ENCODE assay signal across 9 cellular contexts in genomic region chr18:37484893-37485834, GRCh38.
A peak's percentile ranks its signal among the peaks of the same experiment; 100 is the strongest.
DNase-seq lines count a peak whose midpoint lies in the region; ATAC-seq and TF ChIP-seq lines count a peak whose summit lies in the region.
"Had no signal": no experiment of that assay in that cellular context is flagged by ENCODE, and none has a peak within 500 bp of the region (broad histone marks: within the 10 kb centered on the region; RNA-seq: fewer than 3 reads in every experiment).

No MANE protein-coding gene starts in this region.

- peak overlapping the region; percentile 21 for H3K4me3 ChIP-seq in NT2/D1 (ENCODE audit: insufficient read length, low read depth)

- ATAC-seq in left cardiac atrium = peak in 1 of 2 donors; percentile 67
- no peak for ATAC-seq in SK-N-SH treated with all-trans-retinoic acid at 6 μM for 48 hours
- ATAC-seq in GM18511 (IDR thresholded peaks at IDR 0.05; ENCODE audit: unreplicated experiment) = no peak
- ATAC-seq: naive thymus-derived CD4-positive, alpha-beta T cell had no signal

- intact Hi-C loops in left cardiac atrium (cut with DNase I) = loop anchor here in 1 of 2 donors (10.0 kb wide), 1 partner anchor 100 kb away; no protein-coding TSS in a partner anchor

- no peaks in the 10 kb centered on the region for H3K36me3 ChIP-seq in NT2/D1 (ENCODE audit: insufficient read depth, insufficient read length, low read length)

- peaks cover 49% of the 10 kb centered on the region for H3K27me3 ChIP-seq in NT2/D1 (ENCODE audit: insufficient read depth, insufficient read length)

- H3K4me1 ChIP-seq in NT2/D1 (ENCODE audit: insufficient read depth, insufficient read length) = peaks cover 14% of the 10 kb centered on the region

- peak overlapping the region; percentile 50 for H3K9ac ChIP-seq in NT2/D1 (ENCODE audit: insufficient read length, low read depth)

- H3K9me3 ChIP-seq in NT2/D1 (ENCODE audit: insufficient read depth, low read length) = no peaks in the 10 kb centered on the region

- DNase-seq in activated T-cell treated with anti-CD3 and anti-CD28 coated beads for 48 hours (ENCODE audit: low read depth) = peak; percentile 38
- DNase-seq in activated T-cell treated with anti-CD3 and anti-CD28 coated beads for 4 hours = no peak
- peak; percentile 36 for DNase-seq in NT2/D1 (ENCODE audit: low read depth, low spot score)
- DNase-seq in left cardiac atrium = peak; percentile 36
- peak; percentile 4 for DNase-seq in stimulated activated CD4-positive, alpha-beta T cell treated with anti-CD3 and anti-CD28 coated beads, Interleukin-4, amount 100 ng/mL, for 1 hour
- DNase-seq in NK-92 treated with Interleukin-12 subunit alpha and Interleukin-12 subunit beta, amount 100 ng/mL, for 24 hours (lab: John Stamatoyannopoulos, UW) = no peak

TF ChIP-seq in SK-N-SH treated with all-trans-retinoic acid at 6 μM for 48 hours, 23 proteins besides CTCF, POLR2A, EP300 and RAD21:
- TF ChIP-seq ARNTL (CRISPR knock-in tag; IDR thresholded peaks at IDR 0.05; ENCODE audit: borderline replicate concordance, low read depth) (no peak), OSR1 (CRISPR knock-in tag; IDR thresholded peaks at IDR 0.05) (no peak), ZFP3 (CRISPR knock-in tag; IDR thresholded peaks at IDR 0.05) (no peak), GLIS3 (CRISPR knock-in tag; IDR thresholded peaks at IDR 0.05) (no peak), TOX (CRISPR knock-in tag; IDR thresholded peaks at IDR 0.05; ENCODE audit: borderline replicate concordance) (no peak), CSRNP3 (CRISPR knock-in tag; IDR thresholded peaks at IDR 0.05) (no peak), CSDC2 (CRISPR knock-in tag; IDR thresholded peaks at IDR 0.05) (no peak), ZNF70 (CRISPR knock-in tag; IDR thresholded peaks at IDR 0.05) (no peak), SNAI2 (CRISPR knock-in tag; IDR thresholded peaks at IDR 0.05) (no peak), ZNF8 (CRISPR knock-in tag; IDR thresholded peaks at IDR 0.05) (no peak)

Comparison
In these comparisons a context has a peak if more than half of its experiments do, and no peak if none do; other contexts are left out.
1. DNase-seq: peak in activated T-cell treated with anti-CD3 and anti-CD28 coated beads for 48 hours (single experiment), NT2/D1 (single experiment), left cardiac atrium (single experiment) and stimulated activated CD4-positive, alpha-beta T cell treated with anti-CD3 and anti-CD28 coated beads, Interleukin-4, amount 100 ng/mL, for 1 hour (single experiment); none in activated T-cell treated with anti-CD3 and anti-CD28 coated beads for 4 hours (single experiment) and NK-92 treated with Interleukin-12 subunit alpha and Interleukin-12 subunit beta, amount 100 ng/mL, for 24 hours (single experiment).